18 cellular contexts compared by ENCODE assay signal in genomic region chr3:39344746-39345344, GRCh38. TPM values are rescaled to one million over a fixed set of nuclear protein-coding genes. Genes with fewer than 3 reads are reported as not detected.
A peak's percentile ranks its signal among the peaks of the same experiment; 100 is the strongest.
DNase-seq lines count a peak whose midpoint lies in the region; ATAC-seq and TF ChIP-seq lines count a peak whose summit lies in the region.
"Had no signal": no experiment of that assay in that cellular context is flagged by ENCODE, and none has a peak within 500 bp of the region (broad histone marks: within the 10 kb centered on the region; RNA-seq: fewer than 3 reads in every experiment).

No MANE protein-coding gene starts in this region.

- ATAC-seq in DND-41 (ENCODE audit: insufficient read depth, low read depth) (no peak), T-helper 17 cell (no peak), GM18909 (IDR thresholded peaks at IDR 0.05; ENCODE audit: poor library complexity, unreplicated experiment) (no peak), HG02798 (IDR thresholded peaks at IDR 0.05; ENCODE audit: poor library complexity, unreplicated experiment) (no peak)

- H3K4me1 ChIP-seq in DND-41 (ENCODE audit: insufficient read depth, low read length), result peaks cover 51% of the 10 kb centered on the region

- H3K4me3 Mint-ChIP-seq in T-helper 17 cell, result no peak overlapping the region
- H3K4me3 Mint-ChIP-seq: CD4-positive, alpha-beta memory T cell; H9; HFFc6 had no signal

- no peak overlapping the region for H3K4me2 ChIP-seq in DND-41 (ENCODE audit: insufficient read depth, low read length)

- no peaks in the 10 kb centered on the region for H4K20me1 ChIP-seq in DND-41 (ENCODE audit: insufficient read depth, low read length)

- H3K4me3 ChIP-seq in DND-41 (ENCODE audit: low read depth in 1 of 2, low read length in 2 of 2), result no peak overlapping the region
- H3K4me3 ChIP-seq: GM23248 had no signal

- peaks cover 14% of the 10 kb centered on the region; the same call in 1 of the 2 replicates for H3K79me2 ChIP-seq in DND-41 (ENCODE audit: insufficient read depth, low read length)

- H3K27me3 Mint-ChIP-seq in T-helper 17 cell, result no peaks in the 10 kb centered on the region
- H3K27me3 Mint-ChIP-seq: CD4-positive, alpha-beta memory T cell had no signal

- no peak overlapping the region for H3K9ac ChIP-seq in DND-41 (ENCODE audit: low read depth, low read length)
- H3K9ac ChIP-seq: GM23248 had no signal

- H3K27ac Mint-ChIP-seq in T-helper 17 cell, result peak overlapping the region; percentile 19
- H3K27ac Mint-ChIP-seq: H9, HFFc6 had no signal

- H3K27me3 ChIP-seq in DND-41 (ENCODE audit: insufficient read depth, low read length, poor library complexity), result no peaks in the 10 kb centered on the region

- peak overlapping the region; percentile 3; the same call in 1 of the 2 replicates for H3K27ac ChIP-seq in DND-41 (ENCODE audit: low read length)
- H3K27ac ChIP-seq: GM23248 had no signal

- H3K9me3 ChIP-seq in DND-41 (ENCODE audit: insufficient read depth, low read length, severe bottlenecking) (no peaks in the 10 kb centered on the region), T-helper 17 cell (ENCODE audit: control insufficient read depth, low read length, poor library complexity, severe bottlenecking) (no peaks in the 10 kb centered on the region)

- TF ChIP-seq CTCF in DND-41 (IDR thresholded peaks at IDR 0.05; ENCODE audit: borderline replicate concordance, extremely low read depth, low read length, poor library complexity, severe bottlenecking), result no peak

- no peaks in the 10 kb centered on the region for H3K36me3 ChIP-seq in DND-41 (ENCODE audit: insufficient read depth, low read length)

- no peaks in the 10 kb centered on the region for H3K36me3 Mint-ChIP-seq in T-helper 17 cell (ENCODE audit: low read depth)
- H3K36me3 Mint-ChIP-seq: CD4-positive, alpha-beta memory T cell had no signal

- DNase-seq in DND-41, result no peak
- DNase-seq in EH (ENCODE audit: low read depth), result peak; percentile 4
- peak; percentile 15 for DNase-seq in HS-5 (ENCODE audit: low read depth)
- DNase-seq in T-helper 17 cell, result no peak
- no peak for DNase-seq in MV-4-11 (lab: John Stamatoyannopoulos, UW)
- DNase-seq in NCI-H128 (lab: John Stamatoyannopoulos, UW; ENCODE audit: unreplicated experiment), result no peak
- DNase-seq: C1 segment of cervical spinal cord; Calu3; CD4-positive, alpha-beta memory T cell; COR-L47; GM23248; H9; HFFc6 had no signal

- H3K4me1 Mint-ChIP-seq in T-helper 17 cell, result peaks cover 4% of the 10 kb centered on the region

- no peak overlapping the region for H2AFZ ChIP-seq in DND-41 (ENCODE audit: low read depth, low read length)
- H2AFZ ChIP-seq: GM23248 had no signal

RNA-seq across cellular contexts. Expression of gene CCR8, which starts 15.3 kb away (rescaled TPM):
- 1 to 10 TPM; 2.5 to 9.0 TPM for total RNA-seq in T-helper 17 cell
- total RNA-seq: A172, A673, Calu3, GM23248, H4, HFFc6 had no signal

RNA-seq across cellular contexts. Expression of gene SLC25A38, which starts 38.3 kb away (rescaled TPM):
- 10 to 100 TPM; 39.9 to 55.4 TPM for total RNA-seq in T-helper 17 cell

Comparison
In these comparisons a context has a peak if more than half of its experiments do, and no peak if none do; other contexts are left out.
1. DNase-seq: peak in EH (single experiment) and HS-5 (single experiment); none in DND-41 (single experiment), T-helper 17 cell (0 of 3), MV-4-11 (single experiment) and NCI-H128 (single experiment).